ENCODE assay signal across 8 cellular contexts in genomic region chr7:158828343-158829020, GRCh38. TPM values are rescaled to one million over a fixed set of nuclear protein-coding genes. Genes with fewer than 3 reads are reported as not detected.
DNase-seq lines count a peak whose midpoint lies in the region; ATAC-seq and TF ChIP-seq lines count a peak whose summit lies in the region.

No MANE protein-coding gene starts in this region.

- no peaks in the 10 kb centered on the region for H4K20me1 ChIP-seq in KMS-11 (ENCODE audit: insufficient read depth)

- intact Hi-C loops in cardiac septum (cut with DNase I): loop anchor here (1.0 to 2.0 kb wide), 2 partner anchors 45 to 124 kb away; partner anchors contain the start of gene NCAPG2

- ATAC-seq in GM18498 (IDR thresholded peaks at IDR 0.05; ENCODE audit: unreplicated experiment) (no peak), GM21786 (IDR thresholded peaks at IDR 0.05; ENCODE audit: unreplicated experiment) (no peak)

- H3K4me2 ChIP-seq in KMS-11 (peak overlapping the region; percentile 79), parathyroid adenoma (ENCODE audit: low read length) (peak overlapping the region; percentile 84)

- no peaks in the 10 kb centered on the region for H3K9me3 ChIP-seq in parathyroid adenoma (ENCODE audit: control insufficient read depth, low read length)

- H2AFZ ChIP-seq in KMS-11 (ENCODE audit: low read depth) (peak overlapping the region; percentile 66), parathyroid adenoma (peak overlapping the region; percentile 88)

- H3K9ac ChIP-seq in KMS-11 (peak overlapping the region; percentile 68), parathyroid adenoma (peak overlapping the region; percentile 78)

- no peaks in the 10 kb centered on the region for H3K36me3 ChIP-seq in KMS-11 (ENCODE audit: insufficient read depth)
- no peaks in the 10 kb centered on the region for H3K36me3 ChIP-seq in parathyroid adenoma (ENCODE audit: control insufficient read depth, insufficient read depth, low read length)

- H3K27ac ChIP-seq in KMS-11: peak overlapping the region; percentile 72
- H3K27ac ChIP-seq in parathyroid adenoma: peak overlapping the region; percentile 80

- H3K79me2 ChIP-seq in KMS-11 (ENCODE audit: insufficient read depth, low read depth) (peaks cover 46% of the 10 kb centered on the region), parathyroid adenoma (peaks cover 20% of the 10 kb centered on the region)

- H3K27me3 ChIP-seq in KMS-11 (ENCODE audit: insufficient read depth, low read depth) (no peaks in the 10 kb centered on the region), parathyroid adenoma (ENCODE audit: control insufficient read depth, insufficient read depth, low read length) (no peaks in the 10 kb centered on the region)

- TF ChIP-seq CTCF in GM12875 (IDR thresholded peaks at IDR 0.05; ENCODE audit: borderline replicate concordance, insufficient read depth, low read depth, low read length) (no peak), KMS-11 (conservative IDR thresholded peaks at IDR 0.05; ENCODE audit: low read depth, low read length) (no peak), parathyroid adenoma (IDR thresholded peaks at IDR 0.05) (no peak)

- H3K4me3 ChIP-seq in GM12875 (ENCODE audit: low read depth, low read length): peak overlapping the region; percentile 94
- H3K4me3 ChIP-seq in KMS-11 (IDR thresholded peaks at IDR 0.05; ENCODE audit: insufficient read depth, low read depth, low read length): peak overlapping the region; percentile 70
- peak overlapping the region; percentile 70 for H3K4me3 ChIP-seq in parathyroid adenoma (ENCODE audit: low read depth, low read length)

- peak; percentile 8 for DNase-seq in activated gamma-delta T cell treated with Interleukin-2 at 50 U/mL for 16 hours
- peak; percentile 78 for DNase-seq in cardiac septum (ENCODE audit: low spot score)
- DNase-seq in COLO829 (ENCODE audit: low spot score): no peak

- H3K4me1 ChIP-seq in KMS-11 (ENCODE audit: low read depth, poor library complexity, severe bottlenecking) (peaks cover 27% of the 10 kb centered on the region), parathyroid adenoma (peaks cover 3% of the 10 kb centered on the region)

RNA-seq across cellular contexts. Expression of gene ESYT2, which starts 0.8 kb away (rescaled TPM):
- total RNA-seq in cardiac septum: 45.6 TPM

RNA-seq across cellular contexts. Expression of gene DYNC2I1, which starts 27.9 kb away (rescaled TPM):
- 24.8 TPM for total RNA-seq in cardiac septum
